Comparison of ENCODE assay signal across 12 cellular contexts in the genomic region with DNA sequence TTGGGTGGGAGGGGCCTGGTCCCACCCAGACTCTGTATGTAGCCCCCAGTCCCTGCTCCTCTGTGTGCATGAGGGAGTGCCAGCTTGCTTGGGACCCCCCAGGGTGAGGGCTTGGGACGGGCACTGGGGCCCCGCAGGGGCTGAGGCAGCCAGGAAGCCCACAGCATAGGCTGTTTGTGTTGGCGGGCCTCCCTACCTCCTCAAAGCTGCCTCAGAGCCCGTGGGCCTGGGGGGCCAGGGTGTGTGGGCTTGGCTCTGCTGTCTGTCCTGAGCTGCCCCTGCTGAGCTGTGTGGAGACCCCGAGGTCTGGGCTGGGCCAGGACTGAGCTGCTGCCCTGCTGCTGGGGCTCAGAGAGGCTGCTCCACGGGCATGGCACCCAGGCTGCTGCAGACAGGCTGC. TPM values are rescaled to one million over a fixed set of nuclear protein-coding genes. Genes with fewer than 3 reads are reported as not detected.
DNase-seq lines count a peak whose midpoint lies in the region; ATAC-seq and TF ChIP-seq lines count a peak whose summit lies in the region.
"Had no signal": no experiment of that assay in that cellular context is flagged by ENCODE, and none has a peak within 500 bp of the region (broad histone marks: within the 10 kb centered on the region; RNA-seq: fewer than 3 reads in every experiment).

No MANE protein-coding gene starts in this region.

- ATAC-seq in T-helper 17 cell (no peak), left lobe of liver (no peak)

- peak overlapping the region; percentile 62 for H3K4me2 ChIP-seq in fibroblast of lung (ENCODE audit: extremely low read depth, insufficient read depth, low read length)

- no peaks in the 10 kb centered on the region for H3K9me3 ChIP-seq in T-helper 17 cell (ENCODE audit: control insufficient read depth, low read length, poor library complexity, severe bottlenecking)
- H3K9me3 ChIP-seq in fibroblast of lung (ENCODE audit: control insufficient read depth, insufficient read depth, low read depth, low read length), result no peaks in the 10 kb centered on the region
- no peaks in the 10 kb centered on the region for H3K9me3 ChIP-seq in skeletal muscle tissue (ENCODE audit: control insufficient read depth in 3 of 3, low read length in 3 of 3)

- H3K9me3 Mint-ChIP-seq in activated T-cell treated with anti-CD3 and anti-CD28 coated beads, Interleukin-2, amount 50 U/mL, for 24 hours, result no peaks in the 10 kb centered on the region
- H3K9me3 Mint-ChIP-seq: activated CD4-positive, alpha-beta T cell treated with anti-CD3 and anti-CD28 coated beads, Interleukin-2, amount 10 ng/mL, durations not matched to agents 7 days and 5 days; CD4-positive, CD25-positive, alpha-beta regulatory T cell had no signal

- H3K4me3 Mint-ChIP-seq in T-helper 17 cell, result peak overlapping the region; percentile 25
- H3K4me3 Mint-ChIP-seq in activated T-cell treated with anti-CD3 and anti-CD28 coated beads, Interleukin-2, amount 50 U/mL, for 24 hours, result no peak overlapping the region
- H3K4me3 Mint-ChIP-seq: activated CD4-positive, alpha-beta T cell treated with anti-CD3 and anti-CD28 coated beads, Interleukin-2, amount 10 ng/mL, durations not matched to agents 7 days and 5 days had no signal

- peaks cover 5% of the 10 kb centered on the region for H3K36me3 ChIP-seq in fibroblast of lung (ENCODE audit: control insufficient read depth, insufficient read depth, low read length)
- peaks cover 0 to 3% (median 2%) of the 10 kb centered on the region in 3 donors for H3K36me3 ChIP-seq in skeletal muscle tissue (ENCODE audit: control insufficient read depth in 3 of 3, insufficient read depth in 3 of 3, low read length in 3 of 3)

- H3K9ac ChIP-seq in fibroblast of lung (ENCODE audit: insufficient read depth, low read length) (no peak overlapping the region), skeletal muscle tissue (ENCODE audit: low read depth in 1 of 3, low read length in 3 of 3) (peak overlapping the region in 1 of 3 donors; percentile 66)

- H3K4me3 ChIP-seq in fibroblast of lung (replicated peaks in 1 of 4; ENCODE audit: control extremely low read depth in 1 of 4, insufficient read depth in 1 of 4, low read depth in 3 of 4, low read length in 4 of 4) (peak overlapping the region in 1 of 4 experiments; percentile 96), skeletal muscle tissue (ENCODE audit: low read length in 3 of 3) (no peak overlapping the region)

- H2AFZ ChIP-seq in fibroblast of lung (ENCODE audit: low read length), result no peak overlapping the region

- DNase-seq in EH (ENCODE audit: low read depth), result peak; percentile 64
- DNase-seq in T-helper 17 cell, result no peak
- DNase-seq in fibroblast of lung (ENCODE audit: low read depth in 2 of 2), result peak in 1 of 2 donors; percentile 43
- DNase-seq in activated gamma-delta T cell (lab: John Stamatoyannopoulos, UW), result no peak
- DNase-seq in superior temporal gyrus (ENCODE audit: extremely low spot score), result no peak
- DNase-seq in activated T-cell treated with anti-CD3 and anti-CD28 coated beads, Interleukin-2, amount 50 U/mL, for 24 hours, result no peak
- no peak for DNase-seq in left lobe of liver (ENCODE audit: low spot score)
- DNase-seq: activated CD4-positive, alpha-beta T cell treated with anti-CD3 and anti-CD28 coated beads, Interleukin-2, amount 10 ng/mL, durations not matched to agents 7 days and 5 days; activated effector memory CD4-positive, alpha-beta T cell treated with Interleukin-2 at 50 U/mL for 16 hours; CD4-positive, CD25-positive, alpha-beta regulatory T cell; NCI-H146 had no signal

- H3K4me1 Mint-ChIP-seq in T-helper 17 cell, result peaks cover 18% of the 10 kb centered on the region
- H3K4me1 Mint-ChIP-seq in activated T-cell treated with anti-CD3 and anti-CD28 coated beads, Interleukin-2, amount 50 U/mL, for 24 hours (ENCODE audit: low read depth), result peaks cover 20% of the 10 kb centered on the region

- H3K27me3 ChIP-seq in fibroblast of lung (ENCODE audit: control insufficient read depth, insufficient read depth, low read length) (no peaks in the 10 kb centered on the region), skeletal muscle tissue (ENCODE audit: control insufficient read depth in 3 of 3, insufficient read depth in 3 of 3, low read length in 3 of 3) (peaks cover 6 to 22% (median 12%) of the 10 kb centered on the region in 3 donors)

- no peak for TF ChIP-seq CTCF in fibroblast of lung (conservative IDR thresholded peaks at IDR 0.05 in 1 of 2, IDR thresholded peaks at IDR 0.05 in 1 of 2; ENCODE audit: low read depth in 1 of 2, low read length in 2 of 2)

- H3K4me1 ChIP-seq in fibroblast of lung (ENCODE audit: control insufficient read depth, extremely low read depth, insufficient read depth, low read length) (peaks cover 37% of the 10 kb centered on the region), skeletal muscle tissue (ENCODE audit: control insufficient read depth in 3 of 3, insufficient read depth in 3 of 3, low read length in 3 of 3) (peaks cover 29 to 59% (median 43%) of the 10 kb centered on the region in 3 donors)

- H3K27ac ChIP-seq in fibroblast of lung (ENCODE audit: insufficient read depth, low read length) (peak overlapping the region; percentile 87), skeletal muscle tissue (ENCODE audit: low read depth, low read length) (peak overlapping the region; percentile 91)

- H3K79me2 ChIP-seq in fibroblast of lung (ENCODE audit: control insufficient read depth, insufficient read depth, low read length), result peaks cover 62% of the 10 kb centered on the region

- H3K27ac Mint-ChIP-seq in T-helper 17 cell, result no peak overlapping the region
- H3K27ac Mint-ChIP-seq in activated T-cell treated with anti-CD3 and anti-CD28 coated beads, Interleukin-2, amount 50 U/mL, for 24 hours, result no peak overlapping the region
- H3K27ac Mint-ChIP-seq: activated CD4-positive, alpha-beta T cell treated with anti-CD3 and anti-CD28 coated beads, Interleukin-2, amount 10 ng/mL, durations not matched to agents 7 days and 5 days had no signal

- no peaks in the 10 kb centered on the region for H3K27me3 Mint-ChIP-seq in T-helper 17 cell
- peaks cover 9% of the 10 kb centered on the region for H3K27me3 Mint-ChIP-seq in activated T-cell treated with anti-CD3 and anti-CD28 coated beads, Interleukin-2, amount 50 U/mL, for 24 hours

- H3K36me3 Mint-ChIP-seq in T-helper 17 cell (ENCODE audit: low read depth), result no peaks in the 10 kb centered on the region
- peaks cover 10% of the 10 kb centered on the region for H3K36me3 Mint-ChIP-seq in activated T-cell treated with anti-CD3 and anti-CD28 coated beads, Interleukin-2, amount 50 U/mL, for 24 hours (ENCODE audit: low read depth)
- H3K36me3 Mint-ChIP-seq: CD4-positive, CD25-positive, alpha-beta regulatory T cell had no signal

- H4K20me1 ChIP-seq in fibroblast of lung (ENCODE audit: control insufficient read depth, extremely low read depth, insufficient read depth, low read length), result peaks cover 2% of the 10 kb centered on the region

RNA-seq across cellular contexts. Expression of gene TSPAN4, which starts 3.2 kb away (rescaled TPM):
- total RNA-seq in T-helper 17 cell, result 1 to 10 TPM; 2.1 to 3.0 TPM
- total RNA-seq in fibroblast of lung, result 133 and 191 TPM in 2 replicates
- 102 and 133 TPM in 2 replicates for polyA plus RNA-seq in fibroblast of lung
- polyA plus RNA-seq in fibroblast of lung (2012), result 163 and 243 TPM in 2 replicates
- polyA minus RNA-seq in fibroblast of lung (ENCODE audit: low replicate concordance), result 92.1 and 173 TPM in 2 replicates
- total RNA-seq in skeletal muscle tissue, result 42.3 TPM
- 17.1 TPM for total RNA-seq in left lobe of liver

RNA-seq across cellular contexts. Expression of gene POLR2L, which starts 3.5 kb away (rescaled TPM):
- 10 to 100 TPM; 38.5 to 40.5 TPM for total RNA-seq in T-helper 17 cell
- total RNA-seq in fibroblast of lung, result 106 and 196 TPM in 2 replicates
- 181 and 317 TPM in 2 replicates for polyA plus RNA-seq in fibroblast of lung
- polyA plus RNA-seq in fibroblast of lung (2012), result 609 and 1,027 TPM in 2 replicates
- 267 and 318 TPM in 2 replicates for polyA minus RNA-seq in fibroblast of lung (ENCODE audit: low replicate concordance)
- total RNA-seq in skeletal muscle tissue, result 46.4 TPM
- 81.5 TPM for total RNA-seq in left lobe of liver

RNA-seq across cellular contexts. Expression of gene CD151, which starts 13.1 kb away (rescaled TPM):
- total RNA-seq in T-helper 17 cell, result 10 to 100 TPM; 54.9 to 67.3 TPM
- 408 and 547 TPM in 2 replicates for total RNA-seq in fibroblast of lung
- 711 and 748 TPM in 2 replicates for polyA plus RNA-seq in fibroblast of lung
- 822 and 945 TPM in 2 replicates for polyA plus RNA-seq in fibroblast of lung (2012)
- polyA minus RNA-seq in fibroblast of lung (ENCODE audit: low replicate concordance), result 953 and 983 TPM in 2 replicates
- total RNA-seq in skeletal muscle tissue, result 94.5 TPM
- total RNA-seq in left lobe of liver, result 120 TPM

RNA-seq across cellular contexts. Expression of gene CRACR2B, which starts 18.2 kb away (rescaled TPM):
- total RNA-seq in T-helper 17 cell, result 1 to 10 TPM in 1 of 2 donors, under 1 TPM in 1; 0.47 to 1.0 TPM
- 0.66 and 1.0 TPM in 2 replicates for total RNA-seq in fibroblast of lung
- 0.11 and 0.82 TPM in 2 replicates for polyA plus RNA-seq in fibroblast of lung
- polyA plus RNA-seq in fibroblast of lung (2012), result 0.98 and 2.6 TPM in 2 replicates
- 2.1 TPM in 1 of 2 replicates, not detected in the other for polyA minus RNA-seq in fibroblast of lung (ENCODE audit: low replicate concordance)
- total RNA-seq in skeletal muscle tissue, result 5.7 TPM
- total RNA-seq in left lobe of liver, result 3.5 TPM

RNA-seq across cellular contexts. Expression of gene PNPLA2, which starts 27.2 kb away (rescaled TPM):
- 100 to 1,000 TPM; 178 to 182 TPM for total RNA-seq in T-helper 17 cell
- total RNA-seq in fibroblast of lung, result 16.2 and 33.9 TPM in 2 replicates
- polyA plus RNA-seq in fibroblast of lung, result 16.2 and 17.0 TPM in 2 replicates
- polyA plus RNA-seq in fibroblast of lung (2012), result 65.5 and 80.5 TPM in 2 replicates
- 108 and 136 TPM in 2 replicates for polyA minus RNA-seq in fibroblast of lung (ENCODE audit: low replicate concordance)
- 13.6 TPM for total RNA-seq in skeletal muscle tissue
- total RNA-seq in left lobe of liver, result 107 TPM
